10 cellular contexts compared by ENCODE assay signal in the genomic region with DNA sequence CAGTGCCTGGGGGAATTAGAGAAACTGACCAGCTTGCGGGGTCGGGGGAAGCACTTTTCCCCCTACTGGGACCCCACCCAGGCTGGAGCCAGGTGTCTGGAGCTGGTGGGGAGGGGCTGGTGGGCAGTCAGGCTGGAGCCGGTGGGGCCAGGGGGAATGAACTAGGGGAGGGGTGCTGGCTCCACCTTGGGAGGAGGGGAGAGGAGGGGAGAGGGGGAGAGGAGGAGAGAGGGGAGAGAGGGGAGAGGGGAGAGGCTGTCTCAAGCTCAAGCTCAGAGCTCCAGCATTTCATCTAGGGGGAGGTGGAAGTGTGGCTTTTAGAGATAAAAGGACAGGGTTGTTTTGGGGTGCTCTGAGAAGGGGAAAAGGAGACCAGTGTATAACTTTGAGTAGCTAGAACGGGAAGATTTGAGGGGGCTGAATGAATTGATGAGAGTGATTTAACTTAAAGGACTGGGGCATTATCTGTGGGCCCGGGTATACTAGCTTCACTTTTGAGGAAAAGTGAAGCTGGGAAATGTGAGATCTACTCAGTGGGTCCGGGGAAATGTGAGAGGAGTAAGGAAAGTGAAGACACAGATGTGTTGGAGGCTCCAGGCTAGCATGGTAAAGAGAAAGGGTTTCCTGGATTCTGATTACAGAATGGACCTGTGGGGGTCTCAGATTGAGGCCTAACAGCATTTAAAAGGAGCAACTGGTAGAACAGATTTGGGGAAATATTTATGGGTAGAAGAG. TPM values are rescaled to one million over a fixed set of nuclear protein-coding genes. Genes with fewer than 3 reads are reported as not detected.
DNase-seq lines count a peak whose midpoint lies in the region; ATAC-seq, FAIRE-seq and TF ChIP-seq lines count a peak whose summit lies in the region.
"Had no signal": no experiment of that assay in that cellular context is flagged by ENCODE, and none has a peak within 500 bp of the region (broad histone marks: within the 10 kb centered on the region; RNA-seq: fewer than 3 reads in every experiment).

No MANE protein-coding gene starts in this region.

- no peak for ATAC-seq in PC-3

- H3K79me2 ChIP-seq in PC-3 (ENCODE audit: low read length), result peaks cover 35% of the 10 kb centered on the region

- no peaks in the 10 kb centered on the region for H3K9me3 ChIP-seq in PC-3 (ENCODE audit: low read length)
- H3K9me3 ChIP-seq in liver (ENCODE audit: control insufficient read depth in 4 of 4, low read length in 3 of 4), result no peaks in the 10 kb centered on the region
- H3K9me3 ChIP-seq in suprapubic skin, result no peaks in the 10 kb centered on the region

- 0 out of 2 replicates have a peak, but pooled peaks cover 6% of the 10 kb centered on the region for H4K20me1 ChIP-seq in PC-3 (ENCODE audit: low read length)

- H3K4me3 ChIP-seq in PC-3 (ENCODE audit: low read length), result peak overlapping the region; percentile 85
- H3K4me3 ChIP-seq in bronchial epithelial cell (ENCODE audit: low read depth, low read length), result peak overlapping the region; percentile 96
- peak overlapping the region; percentile 62 to 99 (median 93) for H3K4me3 ChIP-seq in liver (ENCODE audit: low read depth in 1 of 3, low read length in 3 of 3)
- H3K4me3 ChIP-seq in suprapubic skin, result peak overlapping the region; percentile 83

- in situ Hi-C loops in KBM-7 (cut with MboI; ENCODE audit: low pct_unique_long_range_greater_than_20kb, low sequenced_read_pairs), result no loop called here

- H3K27ac ChIP-seq in PC-3 (ENCODE audit: low read length) (peak overlapping the region; percentile 99), liver (ENCODE audit: low read depth in 1 of 2, low read length in 2 of 2) (peak overlapping the region; percentile 99 to 100), suprapubic skin (peak overlapping the region; percentile 100)

- POLR2A ChIA-PET in PC-3 (lab: Charles Lee; ENCODE audit: unreplicated experiment), result interaction anchor here (0.6 to 0.8 kb wide), 2 partner anchors 9 to 187 kb away, joined by 3 to 5 read pairs; no protein-coding TSS in a partner anchor

- TF ChIP-seq RAD21 in liver (IDR thresholded peaks at IDR 0.05), result no peak

- H3K36me3 ChIP-seq in PC-3 (ENCODE audit: low read depth, low read length) (peaks cover 22% of the 10 kb centered on the region), bronchial epithelial cell (ENCODE audit: control insufficient read depth, insufficient read depth, low read length) (peaks cover 30% of the 10 kb centered on the region), liver (ENCODE audit: control insufficient read depth in 4 of 4, insufficient read depth in 3 of 4, low read depth in 1 of 4, low read length in 3 of 4) (peaks cover 8 to 26% (median 19%) of the 10 kb centered on the region in 4 donors), suprapubic skin (peaks cover 30% of the 10 kb centered on the region)

- DNase-seq in PC-3 (no peak), bronchial epithelial cell (ENCODE audit: low read depth) (no peak), suprapubic skin (ENCODE audit: low spot score in 2 of 2) (no peak), globus pallidus (ENCODE audit: low spot score) (no peak), kidney tubule cell (ENCODE audit: low spot score) (no peak), KBM-7 (no peak)
- DNase-seq: activated CD4-positive, CD25-positive, alpha-beta regulatory T cell; central memory CD4-positive, alpha-beta T cell; NCI-H774 had no signal

- no peaks in the 10 kb centered on the region for H3F3A ChIP-seq in PC-3 (ENCODE audit: low read length, unreplicated experiment)

- BruUV-seq in PC-3 (replicated peaks; lab: Mats Ljungman, UMichigan), result no TSS peak

- H3K4me1 ChIP-seq in PC-3 (ENCODE audit: insufficient read depth, low read length) (peaks cover 71% of the 10 kb centered on the region), liver (ENCODE audit: control insufficient read depth in 4 of 4, insufficient read depth in 4 of 4, low read length in 3 of 4) (peaks cover 0 to 48% (median 35%) of the 10 kb centered on the region in 4 donors), suprapubic skin (peaks cover 97% of the 10 kb centered on the region)

- no peak for TF ChIP-seq EP300 in suprapubic skin (IDR thresholded peaks at IDR 0.05)

- no peak for TF ChIP-seq POLR2A in suprapubic skin (IDR thresholded peaks at IDR 0.05)

- no peak for FAIRE-seq in bronchial epithelial cell (lab: Jason Lieb, UNC)

- CTCF ChIA-PET in PC-3 (lab: Charles Lee), result interaction anchor here (0.6 to 2.8 kb wide), 4 partner anchors 33 to 42 kb away, joined by 4 to 14 read pairs (median 5); partner anchors contain the start of gene KRTCAP2

- H3K27me3 ChIP-seq in PC-3 (ENCODE audit: low read length) (no peaks in the 10 kb centered on the region), bronchial epithelial cell (ENCODE audit: control insufficient read depth, insufficient read depth, low read length) (no peaks in the 10 kb centered on the region), liver (ENCODE audit: control insufficient read depth in 4 of 4, insufficient read depth in 4 of 4, low read length in 3 of 4) (no peaks in the 10 kb centered on the region), suprapubic skin (no peaks in the 10 kb centered on the region)

- no peak overlapping the region for H2AFZ ChIP-seq in PC-3 (ENCODE audit: low read length)

- intact Hi-C loops in PC-3 (cut with micrococcal nuclease), result no loop called here

- H3K9ac ChIP-seq in PC-3 (ENCODE audit: low read length) (peak overlapping the region; percentile 95), liver (ENCODE audit: low read depth in 1 of 2, low read length in 2 of 2) (peak overlapping the region; percentile 99 to 100)

- H3K9me2 ChIP-seq in PC-3 (replicated peaks; ENCODE audit: low read length), result no peaks in the 10 kb centered on the region

- TF ChIP-seq CTCF in PC-3 (conservative IDR thresholded peaks at IDR 0.05; ENCODE audit: low read depth, low read length) (no peak), bronchial epithelial cell (IDR thresholded peaks at IDR 0.05; ENCODE audit: insufficient read depth, low read length, severe bottlenecking) (no peak), liver (IDR thresholded peaks at IDR 0.05; ENCODE audit: low read depth, low read length, missing input control) (no peak), suprapubic skin (IDR thresholded peaks at IDR 0.05) (no peak)

- WGBS in liver, result 13% methylated on average over 6 of the region's 6 CpGs
- WGBS in suprapubic skin, result 11% methylated on average over 5 of the region's 6 CpGs

- peak overlapping the region; percentile 97 for H3K4me2 ChIP-seq in PC-3 (ENCODE audit: low read length)

TF ChIP-seq in liver, 16 proteins besides CTCF, POLR2A, EP300 and RAD21:
- TF ChIP-seq FOXA2 (IDR thresholded peaks at IDR 0.05) (no peak), EGR1 (IDR thresholded peaks at IDR 0.05; ENCODE audit: low read depth in 2 of 2) (no peak), HNF4A (conservative IDR thresholded peaks at IDR 0.05) (no peak), FOXA1 (IDR thresholded peaks at IDR 0.05) (no peak)

RNA-seq across cellular contexts. Expression of gene EFNA1, which starts 2.8 kb away (rescaled TPM):
- total RNA-seq in PC-3 (2014; rRNA removed) (29.4 and 49.9 TPM in 2 replicates), bronchial epithelial cell (31.9 and 54.3 TPM in 2 replicates), liver (100 to 1,000 TPM in 1 of 2 donors, 10 to 100 TPM in 1; 58.6 to 180 TPM), suprapubic skin (100 to 1,000 TPM in 3 of 4 donors, 10 to 100 TPM in 1; 88.9 to 198 (median 120) TPM)
- polyA plus RNA-seq in liver, result 100 to 1,000 TPM; 177 to 236 TPM

RNA-seq across cellular contexts. Expression of gene SLC50A1, which starts 5.2 kb away (rescaled TPM):
- 59.2 and 75.2 TPM in 2 replicates for total RNA-seq in PC-3 (2014; rRNA removed)
- 149 and 161 TPM in 2 replicates for total RNA-seq in bronchial epithelial cell
- 10 to 100 TPM; 12.7 to 23.3 TPM for total RNA-seq in liver
- 10 to 100 TPM; 17.3 to 19.1 TPM for polyA plus RNA-seq in liver
- total RNA-seq in suprapubic skin, result 10 to 100 TPM; 27.9 to 56.1 (median 32.6) TPM

RNA-seq across cellular contexts. Expression of gene DPM3, which starts 9.9 kb away (rescaled TPM):
- total RNA-seq in PC-3 (2014; rRNA removed), result 53.6 and 74.3 TPM in 2 replicates
- 37.4 and 43.5 TPM in 2 replicates for total RNA-seq in bronchial epithelial cell
- 10 to 100 TPM; 27.3 to 62.4 TPM for total RNA-seq in liver
- polyA plus RNA-seq in liver, result 100 to 1,000 TPM in 1 of 2 donors, 10 to 100 TPM in 1; 75.8 to 134 TPM
- total RNA-seq in suprapubic skin, result 10 to 100 TPM; 23.7 to 43.7 (median 30.2) TPM

RNA-seq across cellular contexts. Expression of gene KRTCAP2, which starts 42.7 kb away (rescaled TPM):
- total RNA-seq in PC-3 (2014; rRNA removed) (241 and 257 TPM in 2 replicates), bronchial epithelial cell (76.3 and 133 TPM in 2 replicates), liver (10 to 100 TPM; 49.8 TPM), suprapubic skin (100 to 1,000 TPM in 2 of 4 donors, 10 to 100 TPM in 2; 77.1 to 180 (median 113) TPM)
- polyA plus RNA-seq in liver, result 100 to 1,000 TPM; 150 to 224 TPM

RNA-seq across cellular contexts. Expression of gene TRIM46, which starts 43.2 kb away (rescaled TPM):
- total RNA-seq in PC-3 (2014; rRNA removed) (4.1 and 5.4 TPM in 2 replicates), bronchial epithelial cell (0.26 and 0.64 TPM in 2 replicates), liver (under 1 TPM; 0.14 to 0.17 TPM), suprapubic skin (under 1 TPM in 2 of 4 donors, not detected in 2; 0.34 to 0.80 TPM)
- under 1 TPM; 0.07 to 0.11 TPM for polyA plus RNA-seq in liver
